In genomic region chr4:6727081-6727942, GRCh38 we compare ENCODE assay signal across 12 cellular contexts. TPM values are rescaled to one million over a fixed set of nuclear protein-coding genes. Genes with fewer than 3 reads are reported as not detected.
DNase-seq lines count a peak whose midpoint lies in the region; ATAC-seq and TF ChIP-seq lines count a peak whose summit lies in the region.
"Had no signal": no experiment of that assay in that cellular context is flagged by ENCODE, and none has a peak within 500 bp of the region (broad histone marks: within the 10 kb centered on the region; RNA-seq: fewer than 3 reads in every experiment).

No MANE protein-coding gene starts in this region.

- H3K4me3 Mint-ChIP-seq in HFFc6, result no peak overlapping the region
- H3K4me3 Mint-ChIP-seq: CD4-positive, alpha-beta memory T cell; central memory CD8-positive, alpha-beta T cell had no signal

- H3K4me1 ChIP-seq in SJSA1 (replicated peaks) (peaks cover 60% of the 10 kb centered on the region), Peyer's patch (peaks cover 0 to under 1% (median 0%) of the 10 kb centered on the region in 4 donors)

- peaks cover 2% of the 10 kb centered on the region for H3K27me3 Mint-ChIP-seq in HFFc6 (ENCODE audit: insufficient read depth)
- H3K27me3 Mint-ChIP-seq: CD4-positive, alpha-beta memory T cell; central memory CD8-positive, alpha-beta T cell had no signal

- H3K4me1 Mint-ChIP-seq in HFFc6 (ENCODE audit: low read depth), result peaks cover 13% of the 10 kb centered on the region
- H3K4me1 Mint-ChIP-seq: central memory CD8-positive, alpha-beta T cell had no signal

- DNase-seq in AG20443 (ENCODE audit: low spot score) (peak; percentile 67), SJSA1 (ENCODE audit: low read depth in 1 of 2, low spot score in 2 of 2) (peak; percentile 94), fibroblast of pulmonary artery (ENCODE audit: low read depth) (peak; percentile 60), nucleus accumbens (lab: John Stamatoyannopoulos, UW) (peak in 55 of 56 donors; percentile 53 to 96 (median 86)), HFFc6 (no peak), Peyer's patch (no peak)
- DNase-seq: activated CD4-positive, alpha-beta T cell treated with anti-CD3 and anti-CD28 coated beads, Interleukin-2, amount 50 U/mL, for 4 hours; CD4-positive, alpha-beta memory T cell; stimulated activated naive CD4-positive, alpha-beta T cell treated with Interleukin-2 at 50 U/mL for 16 hours had no signal

- H3K4me3 ChIP-seq in SJSA1, result no peak overlapping the region
- H3K4me3 ChIP-seq in fibroblast of pulmonary artery (replicated peaks; ENCODE audit: low read depth, low read length), result no peak overlapping the region
- no peak overlapping the region for H3K4me3 ChIP-seq in Peyer's patch

- TF ChIP-seq CTCF in fibroblast of pulmonary artery (IDR thresholded peaks at IDR 0.05; ENCODE audit: low read length, missing control alignments) (no peak), HFFc6 (IDR thresholded peaks at IDR 0.05) (no peak), Peyer's patch (IDR thresholded peaks at IDR 0.05) (no peak)

- H3K9me3 Mint-ChIP-seq in HFFc6, result peaks cover 5% of the 10 kb centered on the region; the same call in 1 of the 2 replicates
- H3K9me3 Mint-ChIP-seq: central memory CD8-positive, alpha-beta T cell had no signal

- H3K27ac Mint-ChIP-seq in HFFc6, result no peak overlapping the region

- peaks cover under 1% of the 10 kb centered on the region; the same call in 1 of the 2 replicates for H3K36me3 Mint-ChIP-seq in HFFc6 (ENCODE audit: low read depth)
- H3K36me3 Mint-ChIP-seq: CD4-positive, alpha-beta memory T cell had no signal

- H3K27ac ChIP-seq in SJSA1 (peak overlapping the region; percentile 91), Peyer's patch (peak overlapping the region in 1 of 4 donors; percentile 27)

- ATAC-seq in GM18907 (IDR thresholded peaks at IDR 0.05; ENCODE audit: unreplicated experiment) (no peak), GM19328 (IDR thresholded peaks at IDR 0.05; ENCODE audit: unreplicated experiment) (no peak)

- no peaks in the 10 kb centered on the region for H3K9me3 ChIP-seq in SJSA1 (replicated peaks)
- H3K9me3 ChIP-seq in Peyer's patch, result no peaks in the 10 kb centered on the region

- H3K27me3 ChIP-seq in SJSA1 (replicated peaks), result no peaks in the 10 kb centered on the region
- no peaks in the 10 kb centered on the region for H3K27me3 ChIP-seq in Peyer's patch

- no peaks in the 10 kb centered on the region for H3K36me3 ChIP-seq in SJSA1
- H3K36me3 ChIP-seq in Peyer's patch, result no peaks in the 10 kb centered on the region

- no peak for TF ChIP-seq POLR2A in Peyer's patch (IDR thresholded peaks at IDR 0.05)

RNA-seq across cellular contexts. Expression of gene BLOC1S4, which starts 11.3 kb away (rescaled TPM):
- total RNA-seq in SJSA1 (2014; rRNA removed; shearing (Covaris generic)), result 14.4 and 25.0 TPM in 2 replicates
- total RNA-seq in HFFc6 (2021; fragmentation: NEBNext Ultra II Directional; extraction: Animal tissue kit (Norgen Biotek cat#: 25700)), result 10 to 100 TPM; 12.7 to 19.0 (median 14.2) TPM
- total RNA-seq in Peyer's patch, result 10 to 100 TPM; 20.0 to 20.6 (median 20.2) TPM

RNA-seq across cellular contexts. Expression of gene MRFAP1L1, which starts 17.6 kb away (rescaled TPM):
- total RNA-seq in SJSA1 (2014; rRNA removed; shearing (Covaris generic)), result 37.4 and 41.0 TPM in 2 replicates
- total RNA-seq in HFFc6 (2021; fragmentation: NEBNext Ultra II Directional; extraction: Animal tissue kit (Norgen Biotek cat#: 25700)), result 10 to 100 TPM; 35.5 to 41.0 (median 40.1) TPM
- total RNA-seq in Peyer's patch, result 10 to 100 TPM; 34.9 to 61.1 (median 37.4) TPM

RNA-seq across cellular contexts. Expression of gene S100P, which starts 33.6 kb away (rescaled TPM):
- not detected in 2 replicates for total RNA-seq in SJSA1 (2014; rRNA removed; shearing (Covaris generic))
- total RNA-seq in HFFc6 (2021; fragmentation: NEBNext Ultra II Directional; extraction: Animal tissue kit (Norgen Biotek cat#: 25700)), result not detected
- total RNA-seq in Peyer's patch, result 1 to 10 TPM in 2 of 4 donors, not detected in 2; 1.5 to 3.3 TPM

RNA-seq across cellular contexts. Expression of gene KIAA0232, which starts 55.2 kb away (rescaled TPM):
- total RNA-seq in SJSA1 (2014; rRNA removed; shearing (Covaris generic)), result 7.7 and 19.8 TPM in 2 replicates
- 10 to 100 TPM; 15.2 to 21.2 (median 19.0) TPM for total RNA-seq in HFFc6 (2021; fragmentation: NEBNext Ultra II Directional; extraction: Animal tissue kit (Norgen Biotek cat#: 25700))
- total RNA-seq in Peyer's patch, result 10 to 100 TPM; 19.8 to 73.6 (median 49.5) TPM

Comparison
In these comparisons a context has a peak if more than half of its experiments do, and no peak if none do; other contexts are left out.
1. DNase-seq: peak in AG20443 (single experiment), SJSA1 (2 of 2), fibroblast of pulmonary artery (single experiment) and nucleus accumbens (55 of 56); none in HFFc6 (single experiment) and Peyer's patch (0 of 3).